ENCODE assay signal across 37 cellular contexts in the genomic region with DNA sequence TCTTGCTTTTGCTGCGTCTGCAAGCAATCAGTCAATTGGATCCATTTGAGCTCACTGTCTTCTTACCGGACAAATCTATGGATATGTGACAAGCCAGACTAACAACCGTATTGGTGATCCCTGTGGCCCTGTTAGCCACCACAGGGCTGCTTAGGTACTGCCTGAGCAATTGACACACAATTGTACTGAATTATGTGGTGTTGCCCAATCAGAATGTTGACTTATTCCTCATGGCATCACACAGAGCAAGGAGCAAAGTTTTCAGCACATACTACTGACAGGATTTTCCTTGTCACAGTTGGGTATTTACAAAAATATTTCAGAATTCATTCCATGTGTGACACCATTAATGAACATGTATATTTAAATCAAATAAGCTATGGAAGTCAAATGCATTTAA. TPM values are rescaled to one million over a fixed set of nuclear protein-coding genes. Genes with fewer than 3 reads are reported as not detected.
"Had no signal": no experiment of that assay in that cellular context is flagged by ENCODE, and none has a peak within 500 bp of the region (broad histone marks: within the 10 kb centered on the region; RNA-seq: fewer than 3 reads in every experiment).

No MANE protein-coding gene starts in this region.

- H3K4me3 ChIP-seq: ascending aorta, body of pancreas, breast epithelium had no signal

- H3K27ac ChIP-seq: ascending aorta, body of pancreas, brain microvascular endothelial cell, breast epithelium, VCaP had no signal

- H3K36me3 Mint-ChIP-seq: activated CD8-positive, alpha-beta memory T cell treated with anti-CD3 and anti-CD28 coated beads, Interleukin-2, amount 10 ng/mL, durations not matched to agents 7 days and 5 days; activated naive CD4-positive, alpha-beta T cell treated with anti-CD3 and anti-CD28 coated beads, Interleukin-2, amount 10 ng/mL, durations not matched to agents 7 days and 5 days; activated naive CD4-positive, alpha-beta T cell treated with anti-CD3 and anti-CD28 coated beads, Interleukin-2, amount 50 U/mL, for 24 hours; activated naive CD8-positive, alpha-beta T cell; activated naive CD8-positive, alpha-beta T cell treated with anti-CD3 and anti-CD28 coated beads, Interleukin-2, amount 10 ng/mL, durations not matched to agents 7 days and 5 days; T-cell had no signal

- H3K9me3 Mint-ChIP-seq: activated B cell treated with CpG ODN at 0.5 μM for 24 hours; activated CD4-positive, alpha-beta memory T cell treated with anti-CD3 and anti-CD28 coated beads, Interleukin-2, amount 10 ng/mL, durations not matched to agents 7 days and 5 days; activated CD4-positive, alpha-beta T cell treated with anti-CD3 and anti-CD28 coated beads, Interleukin-2, amount 10 ng/mL, durations not matched to agents 7 days and 5 days; activated naive CD4-positive, alpha-beta T cell treated with anti-CD3 and anti-CD28 coated beads, Interleukin-2, amount 10 ng/mL, durations not matched to agents 7 days and 5 days; activated naive CD4-positive, alpha-beta T cell treated with anti-CD3 and anti-CD28 coated beads, Interleukin-2, amount 50 U/mL, for 24 hours; activated naive CD8-positive, alpha-beta T cell treated with anti-CD3 and anti-CD28 coated beads, Interleukin-2, amount 10 ng/mL, durations not matched to agents 7 days and 5 days; activated naive CD8-positive, alpha-beta T cell treated with anti-CD3 and anti-CD28 coated beads, Interleukin-2, amount 50 U/mL, for 24 hours; activated T-cell treated with anti-CD3 and anti-CD28 coated beads, Interleukin-2, amount 50 U/mL, for 24 hours; activated T-helper 2 cell treated with anti-CD3 and anti-CD28 coated beads, Interferon-gamma antibody, Interleukin-2, Interleukin-4, amounts not matched to agents 10 μg/mL and 5 μg/mL and 100 μg/mL, durations not matched to agents 14 hours and 24 hours and 36 hours; T-cell had no signal

- H3K36me3 ChIP-seq: ascending aorta, brain microvascular endothelial cell, breast epithelium had no signal

- H3K4me1 ChIP-seq: ascending aorta, body of pancreas, breast epithelium had no signal

- H3K27me3 ChIP-seq: ascending aorta, body of pancreas, brain microvascular endothelial cell had no signal

- H3K9me3 ChIP-seq: ascending aorta, body of pancreas, breast epithelium had no signal

- H3K27me3 Mint-ChIP-seq: activated B cell treated with CpG ODN at 0.5 μM for 24 hours; activated CD4-positive, alpha-beta memory T cell treated with anti-CD3 and anti-CD28 coated beads, Interleukin-2, amount 10 ng/mL, durations not matched to agents 7 days and 5 days; activated CD4-positive, alpha-beta T cell treated with anti-CD3 and anti-CD28 coated beads, Interleukin-2, amount 10 ng/mL, durations not matched to agents 7 days and 5 days; activated CD8-positive, alpha-beta memory T cell treated with anti-CD3 and anti-CD28 coated beads, Interleukin-2, amount 10 ng/mL, durations not matched to agents 7 days and 5 days; activated naive CD4-positive, alpha-beta T cell treated with anti-CD3 and anti-CD28 coated beads, Interleukin-2, amount 50 U/mL, for 24 hours; activated naive CD8-positive, alpha-beta T cell; activated naive CD8-positive, alpha-beta T cell treated with anti-CD3 and anti-CD28 coated beads, Interleukin-2, amount 50 U/mL, for 24 hours; T-helper 17 cell had no signal

- H3K27ac Mint-ChIP-seq: activated B cell treated with CpG ODN at 0.5 μM for 24 hours; activated CD4-positive, alpha-beta memory T cell treated with anti-CD3 and anti-CD28 coated beads, Interleukin-2, amount 10 ng/mL, durations not matched to agents 7 days and 5 days; activated CD4-positive, alpha-beta T cell treated with anti-CD3 and anti-CD28 coated beads, Interleukin-2, amount 10 ng/mL, durations not matched to agents 7 days and 5 days; activated CD8-positive, alpha-beta memory T cell treated with anti-CD3 and anti-CD28 coated beads, Interleukin-2, amount 10 ng/mL, durations not matched to agents 7 days and 5 days; activated CD8-positive, alpha-beta T cell treated with anti-CD3 and anti-CD28 coated beads, Interleukin-2, amount 10 ng/mL, durations not matched to agents 7 days and 5 days; activated naive CD4-positive, alpha-beta T cell treated with anti-CD3 and anti-CD28 coated beads, Interleukin-2, amount 10 ng/mL, durations not matched to agents 7 days and 5 days; activated naive CD4-positive, alpha-beta T cell treated with anti-CD3 and anti-CD28 coated beads, Interleukin-2, amount 50 U/mL, for 24 hours; activated naive CD8-positive, alpha-beta T cell; activated naive CD8-positive, alpha-beta T cell treated with anti-CD3 and anti-CD28 coated beads, Interleukin-2, amount 10 ng/mL, durations not matched to agents 7 days and 5 days; activated naive CD8-positive, alpha-beta T cell treated with anti-CD3 and anti-CD28 coated beads, Interleukin-2, amount 50 U/mL, for 24 hours; activated T-cell treated with anti-CD3 and anti-CD28 coated beads, Interleukin-2, amount 50 U/mL, for 24 hours; activated T-helper 2 cell treated with anti-CD3 and anti-CD28 coated beads, Interferon-gamma antibody, Interleukin-2, Interleukin-4, amounts not matched to agents 10 μg/mL and 5 μg/mL and 100 μg/mL, durations not matched to agents 14 hours and 24 hours and 36 hours; T-cell; T-helper 17 cell had no signal

- FAIRE-seq: TTC549 had no signal

- DNase-seq: activated B cell treated with CpG ODN at 0.5 μM for 24 hours; activated CD4-positive, alpha-beta memory T cell treated with anti-CD3 and anti-CD28 coated beads, Interleukin-2, amount 10 ng/mL, durations not matched to agents 7 days and 5 days; activated CD4-positive, alpha-beta T cell treated with anti-CD3 and anti-CD28 coated beads for 4 hours; activated CD4-positive, alpha-beta T cell treated with anti-CD3 and anti-CD28 coated beads, Interleukin-2, amount 10 ng/mL, durations not matched to agents 7 days and 5 days; activated CD4-positive, alpha-beta T cell treated with anti-CD3 and anti-CD28 coated beads, Interleukin-2, amount 50 U/mL, for 48 hours; activated CD4-positive, CD25-positive, alpha-beta regulatory T cell treated with anti-CD3 and anti-CD28 coated beads, Interleukin-2, amount 50 U/mL, for 72 hours; activated CD8-positive, alpha-beta memory T cell treated with anti-CD3 and anti-CD28 coated beads for 24 hours; activated CD8-positive, alpha-beta memory T cell treated with anti-CD3 and anti-CD28 coated beads, Interleukin-2, amount 10 ng/mL, durations not matched to agents 7 days and 5 days; activated CD8-positive, alpha-beta memory T cell treated with anti-CD3 and anti-CD28 coated beads, Interleukin-2, amount 50 U/mL, for 48 hours; activated CD8-positive, alpha-beta T cell treated with anti-CD3 and anti-CD28 coated beads, Interleukin-2, amount 10 ng/mL, durations not matched to agents 7 days and 5 days; activated effector memory CD4-positive, alpha-beta T cell treated with Interleukin-2 at 50 U/mL for 16 hours; activated gamma-delta T cell; activated naive CD4-positive, alpha-beta T cell treated with anti-CD3 and anti-CD28 coated beads, Interleukin-2, amount 10 ng/mL, durations not matched to agents 7 days and 5 days; activated naive CD4-positive, alpha-beta T cell treated with Interleukin-2 at 50 U/mL for 16 hours; activated naive CD8-positive, alpha-beta T cell treated with anti-CD3 and anti-CD28 coated beads, Interleukin-2, amount 10 ng/mL, durations not matched to agents 7 days and 5 days; activated naive CD8-positive, alpha-beta T cell treated with anti-CD3 and anti-CD28 coated beads, Interleukin-2, amount 50 U/mL, for 24 hours; activated T-cell treated with anti-CD3 and anti-CD28 coated beads, Interleukin-2, amount 50 U/mL, for 24 hours; activated T-cell treated with anti-CD3 and anti-CD28 coated beads, Interleukin-2, amount 50 U/mL, for 48 hours; amygdala; anterior cingulate cortex; body of pancreas; brain microvascular endothelial cell; central memory CD4-positive, alpha-beta T cell; T-cell; T-helper 17 cell had no signal

- H3K4me1 Mint-ChIP-seq: activated B cell treated with CpG ODN at 0.5 μM for 24 hours; activated CD4-positive, alpha-beta memory T cell treated with anti-CD3 and anti-CD28 coated beads, Interleukin-2, amount 10 ng/mL, durations not matched to agents 7 days and 5 days; activated CD4-positive, alpha-beta T cell treated with anti-CD3 and anti-CD28 coated beads, Interleukin-2, amount 10 ng/mL, durations not matched to agents 7 days and 5 days; activated CD8-positive, alpha-beta memory T cell treated with anti-CD3 and anti-CD28 coated beads, Interleukin-2, amount 10 ng/mL, durations not matched to agents 7 days and 5 days; activated naive CD4-positive, alpha-beta T cell treated with anti-CD3 and anti-CD28 coated beads, Interleukin-2, amount 10 ng/mL, durations not matched to agents 7 days and 5 days; activated naive CD4-positive, alpha-beta T cell treated with anti-CD3 and anti-CD28 coated beads, Interleukin-2, amount 50 U/mL, for 24 hours; activated naive CD8-positive, alpha-beta T cell treated with anti-CD3 and anti-CD28 coated beads, Interleukin-2, amount 10 ng/mL, durations not matched to agents 7 days and 5 days; T-cell; T-helper 17 cell had no signal

- H3K4me3 Mint-ChIP-seq: activated B cell treated with CpG ODN at 0.5 μM for 24 hours; activated CD4-positive, alpha-beta memory T cell treated with anti-CD3 and anti-CD28 coated beads, Interleukin-2, amount 10 ng/mL, durations not matched to agents 7 days and 5 days; activated CD4-positive, alpha-beta T cell treated with anti-CD3 and anti-CD28 coated beads, Interleukin-2, amount 10 ng/mL, durations not matched to agents 7 days and 5 days; activated CD8-positive, alpha-beta memory T cell treated with anti-CD3 and anti-CD28 coated beads, Interleukin-2, amount 10 ng/mL, durations not matched to agents 7 days and 5 days; activated CD8-positive, alpha-beta T cell treated with anti-CD3 and anti-CD28 coated beads, Interleukin-2, amount 10 ng/mL, durations not matched to agents 7 days and 5 days; activated naive CD4-positive, alpha-beta T cell treated with anti-CD3 and anti-CD28 coated beads, Interleukin-2, amount 10 ng/mL, durations not matched to agents 7 days and 5 days; activated naive CD4-positive, alpha-beta T cell treated with anti-CD3 and anti-CD28 coated beads, Interleukin-2, amount 50 U/mL, for 24 hours; activated naive CD8-positive, alpha-beta T cell; activated naive CD8-positive, alpha-beta T cell treated with anti-CD3 and anti-CD28 coated beads, Interleukin-2, amount 10 ng/mL, durations not matched to agents 7 days and 5 days; activated naive CD8-positive, alpha-beta T cell treated with anti-CD3 and anti-CD28 coated beads, Interleukin-2, amount 50 U/mL, for 24 hours; activated T-cell treated with anti-CD3 and anti-CD28 coated beads, Interleukin-2, amount 50 U/mL, for 24 hours; T-cell; T-helper 17 cell had no signal

- ATAC-seq: activated CD8-positive, alpha-beta memory T cell treated with anti-CD3 and anti-CD28 coated beads, Interleukin-2, amount 10 ng/mL, durations not matched to agents 7 days and 5 days; activated CD8-positive, alpha-beta T cell treated with anti-CD3 and anti-CD28 coated beads, Interleukin-2, amount 10 ng/mL, durations not matched to agents 7 days and 5 days; activated naive CD8-positive, alpha-beta T cell treated with anti-CD3 and anti-CD28 coated beads, Interleukin-2, amount 50 U/mL, for 24 hours; body of pancreas; T-cell; T-helper 17 cell had no signal

RNA-seq across cellular contexts. Expression of gene XAGE1B, which starts 41.3 kb away (rescaled TPM):
- total RNA-seq: activated B cell treated with CpG ODN at 0.5 μM for 24 hours; activated CD4-positive, alpha-beta memory T cell treated with anti-CD3 and anti-CD28 coated beads, Interleukin-2, amount 10 ng/mL, durations not matched to agents 7 days and 5 days; activated CD4-positive, alpha-beta T cell treated with anti-CD3 and anti-CD28 coated beads, Interleukin-2, amount 10 ng/mL, durations not matched to agents 7 days and 5 days; activated CD8-positive, alpha-beta memory T cell treated with anti-CD3 and anti-CD28 coated beads, Interleukin-2, amount 10 ng/mL, durations not matched to agents 7 days and 5 days; activated CD8-positive, alpha-beta T cell treated with anti-CD3 and anti-CD28 coated beads, Interleukin-2, amount 10 ng/mL, durations not matched to agents 7 days and 5 days; activated naive CD8-positive, alpha-beta T cell treated with anti-CD3 and anti-CD28 coated beads, Interleukin-2, amount 10 ng/mL, durations not matched to agents 7 days and 5 days; activated T-helper 2 cell treated with anti-CD3 and anti-CD28 coated beads, Interferon-gamma antibody, Interleukin-2, Interleukin-4, amounts not matched to agents 10 μg/mL and 5 μg/mL and 100 μg/mL, durations not matched to agents 14 hours and 24 hours and 36 hours; ascending aorta; body of pancreas; breast epithelium; cardiac septum; cerebellum; T-cell; T-helper 1 cell treated with Interleukin-12 subunit alpha and Interleukin-12 subunit beta and Interleukin-4 antibody, amounts not matched to agents 30 ng/mL and 1 ng/mL, for 36 hours; T-helper 17 cell; T-helper 2 cell treated with Interferon-gamma antibody and Interleukin-4, amounts not matched to agents 100 ng/mL and 5 ng/mL, for 36 hours had no signal
- polyA plus RNA-seq: adipose tissue had no signal
